ENCODE assay signal across 8 cellular contexts in the genomic region with DNA sequence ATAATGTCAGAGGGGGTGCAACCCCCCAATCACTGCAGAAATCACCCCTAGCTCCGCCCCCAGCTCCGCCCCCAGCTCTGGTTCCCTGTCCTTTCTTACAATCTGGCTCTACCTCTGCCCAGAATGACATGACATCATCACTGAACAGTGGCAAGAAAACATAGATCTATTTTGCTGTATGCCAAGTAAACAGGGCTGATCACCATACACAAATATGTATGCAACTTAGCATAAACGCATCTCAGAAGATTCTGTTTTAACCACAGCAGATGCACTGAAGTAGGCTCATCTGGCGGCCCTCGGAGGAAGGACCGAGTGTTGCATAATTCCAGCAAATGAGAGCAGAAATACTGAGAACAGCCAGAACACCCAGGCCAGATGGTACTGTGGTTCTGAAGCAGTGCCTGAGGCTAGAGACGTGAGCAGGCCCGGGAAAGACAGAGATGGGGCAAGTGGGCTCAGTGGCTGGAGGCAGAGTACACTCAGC.
A peak's percentile ranks its signal among the peaks of the same experiment; 100 is the strongest.
DNase-seq lines count a peak whose midpoint lies in the region; ATAC-seq lines count a peak whose summit lies in the region.

No MANE protein-coding gene starts in this region.

- ATAC-seq in left lobe of liver = peak; percentile 54
- no peak for ATAC-seq in GM18520 (IDR thresholded peaks at IDR 0.05; ENCODE audit: unreplicated experiment)
- ATAC-seq in GM18519 (IDR thresholded peaks at IDR 0.05; ENCODE audit: low FRiP score, unreplicated experiment) = no peak

- peak; percentile 94 for DNase-seq in GM04503 (ENCODE audit: low read depth)
- DNase-seq in NCI-H524 (lab: John Stamatoyannopoulos, UW) = peak; percentile 78 to 87
- DNase-seq in amniotic stem cell (lab: John Stamatoyannopoulos, UW) = peak; percentile 43
- DNase-seq in left lobe of liver (ENCODE audit: low spot score) = no peak
- no peak for DNase-seq in NCI-H2081 (lab: John Stamatoyannopoulos, UW)
- no peak for DNase-seq in NCI-H2029 (lab: John Stamatoyannopoulos, UW)

Comparison
In these comparisons a context has a peak if more than half of its experiments do, and no peak if none do; other contexts are left out.
1. DNase-seq: peak in GM04503 (single experiment), NCI-H524 (2 of 2) and amniotic stem cell (single experiment); none in left lobe of liver (single experiment), NCI-H2081 (0 of 2) and NCI-H2029 (single experiment).